ENCODE assay signal across 19 cellular contexts in the genomic region with DNA sequence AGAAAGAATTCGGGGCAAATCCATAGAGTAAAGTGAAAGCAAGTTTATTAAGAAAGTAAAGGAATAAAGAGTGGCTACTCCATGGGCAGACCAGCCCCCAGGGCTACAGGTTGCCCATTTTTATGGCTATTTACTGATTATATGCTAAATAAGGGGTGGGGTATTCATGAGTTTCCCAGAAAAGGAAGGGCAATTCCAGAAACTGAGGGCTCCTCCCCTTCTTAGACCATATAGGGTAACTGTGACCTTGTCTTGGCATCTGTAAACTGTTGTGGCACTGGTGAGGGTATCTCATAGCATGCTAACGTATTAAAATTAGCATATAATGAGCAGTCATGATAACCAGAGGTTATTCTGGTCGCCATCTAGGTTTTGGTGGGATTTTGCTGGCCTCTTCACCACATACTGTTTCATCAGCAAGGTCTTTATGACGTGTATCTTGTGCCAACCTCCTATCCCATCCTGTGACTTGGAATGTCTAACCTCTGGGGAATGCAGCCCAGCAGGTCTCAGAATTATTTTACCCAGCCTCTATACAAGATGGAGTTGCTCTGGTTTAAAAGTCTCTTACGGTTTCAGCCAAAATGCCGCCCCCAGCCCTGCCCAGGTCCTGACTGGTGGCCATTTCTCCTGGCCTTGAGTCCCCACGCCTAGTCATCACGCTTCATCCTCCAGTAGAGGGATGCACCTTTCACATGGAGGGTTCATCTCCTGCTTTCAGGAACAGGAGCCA. TPM values are rescaled to one million over a fixed set of nuclear protein-coding genes. Genes with fewer than 3 reads are reported as not detected.
DNase-seq lines count a peak whose midpoint lies in the region; ATAC-seq, FAIRE-seq and TF ChIP-seq lines count a peak whose summit lies in the region.
"Had no signal": no experiment of that assay in that cellular context is flagged by ENCODE, and none has a peak within 500 bp of the region (broad histone marks: within the 10 kb centered on the region; RNA-seq: fewer than 3 reads in every experiment).

No MANE protein-coding gene starts in this region.

- no peak overlapping the region for H3K9ac ChIP-seq in HUES48 (ENCODE audit: low read depth, low read length)
- H3K9ac ChIP-seq: KMS-11 had no signal

- peaks cover 13% of the 10 kb centered on the region for H3K27me3 ChIP-seq in CD4-positive, CD25-positive, alpha-beta regulatory T cell (ENCODE audit: control insufficient read depth, insufficient read depth, low read length)
- H3K27me3 ChIP-seq in HUES48 (ENCODE audit: control insufficient read depth, insufficient read depth, low read length) (peaks cover 84% of the 10 kb centered on the region), bronchial epithelial cell (ENCODE audit: control insufficient read depth, insufficient read depth, low read length) (no peaks in the 10 kb centered on the region), stomach (peaks cover 0 to 65% (median 38%) of the 10 kb centered on the region in 3 donors), psoas muscle (ENCODE audit: insufficient read depth in 3 of 3, low read length in 2 of 3) (peaks cover 0 to 35% (median 13%) of the 10 kb centered on the region in 3 donors)
- H3K27me3 ChIP-seq in naive thymus-derived CD4-positive, alpha-beta T cell (ENCODE audit: control insufficient read depth in 2 of 2, insufficient read depth in 2 of 2, low read length in 2 of 2): no peaks in the 10 kb centered on the region

- FAIRE-seq in bronchial epithelial cell (lab: Jason Lieb, UNC): no peak
- FAIRE-seq: islet of Langerhans had no signal

- H3K4me1 Mint-ChIP-seq in CD4-positive, CD25-positive, alpha-beta regulatory T cell: peaks cover 5 to 30% (median 17%) of the 10 kb centered on the region in 4 donors
- peaks cover 8 to 36% (median 27%) of the 10 kb centered on the region in 7 donors for H3K4me1 Mint-ChIP-seq in naive thymus-derived CD4-positive, alpha-beta T cell

- POLR2A ChIA-PET in naive thymus-derived CD4-positive, alpha-beta T cell (lab: Charles Lee): no interaction called here

- intact Hi-C loops in naive thymus-derived CD4-positive, alpha-beta T cell (cut with micrococcal nuclease): loop anchor here in 1 of 2 donors (2.0 kb wide), 2 partner anchors 39 to 69 kb away; a partner anchor contains a TSS
- intact Hi-C loops in stomach (cut with DNase I; ENCODE audit: low total_unique reads) (no loop called here), psoas muscle (cut with DNase I) (no loop called here)

- CTCF ChIA-PET in naive thymus-derived CD4-positive, alpha-beta T cell (lab: Charles Lee): no interaction called here

- TF ChIP-seq POLR2A in stomach (IDR thresholded peaks at IDR 0.05): no peak

- H3K27me3 Mint-ChIP-seq in CD4-positive, CD25-positive, alpha-beta regulatory T cell: peaks cover 47% of the 10 kb centered on the region
- peaks cover 0 to 45% (median 18%) of the 10 kb centered on the region in 5 donors for H3K27me3 Mint-ChIP-seq in naive thymus-derived CD4-positive, alpha-beta T cell

- H3K4me3 ChIP-seq in CD4-positive, CD25-positive, alpha-beta regulatory T cell (ENCODE audit: low read depth, low read length): peak overlapping the region; percentile 19
- peak overlapping the region; percentile 37; the same call in 1 of the 2 replicates for H3K4me3 ChIP-seq in HUES48 (ENCODE audit: low read depth, low read length)
- H3K4me3 ChIP-seq in bronchial epithelial cell (ENCODE audit: low read depth, low read length): no peak overlapping the region
- H3K4me3 ChIP-seq in naive thymus-derived CD4-positive, alpha-beta T cell (ENCODE audit: low read length): no peak overlapping the region
- peak overlapping the region in 1 of 4 donors; percentile 58 for H3K4me3 ChIP-seq in stomach
- no peak overlapping the region for H3K4me3 ChIP-seq in psoas muscle
- H3K4me3 ChIP-seq: gastrocnemius medialis had no signal

- WGBS in stomach, 5 donors: 79 to 89% (median 83%) methylated on average over 8 of the region's 8 CpGs
- 77 to 87% (median 82%) methylated on average over 8 of the region's 8 CpGs for WGBS in psoas muscle, 3 donors

- no peaks in the 10 kb centered on the region for H3K9me3 ChIP-seq in CD4-positive, CD25-positive, alpha-beta regulatory T cell (ENCODE audit: control insufficient read depth in 2 of 2, low read length in 2 of 2)
- H3K9me3 ChIP-seq in HUES48 (ENCODE audit: control insufficient read depth, insufficient read depth, low read length) (no peaks in the 10 kb centered on the region; the same call in 1 of the 2 replicates), stomach (no peaks in the 10 kb centered on the region), psoas muscle (no peaks in the 10 kb centered on the region)
- no peaks in the 10 kb centered on the region for H3K9me3 ChIP-seq in naive thymus-derived CD4-positive, alpha-beta T cell (ENCODE audit: control insufficient read depth in 2 of 3, low read length in 3 of 3)
- H3K9me3 ChIP-seq: gastrocnemius medialis, prostate gland, upper lobe of left lung had no signal

- H3K27ac ChIP-seq in CD4-positive, CD25-positive, alpha-beta regulatory T cell (ENCODE audit: insufficient read depth, low read length, poor library complexity, severe bottlenecking): no peak overlapping the region
- H3K27ac ChIP-seq in HUES48 (ENCODE audit: low read depth, low read length) (no peak overlapping the region), stomach (no peak overlapping the region), psoas muscle (no peak overlapping the region)
- H3K27ac ChIP-seq in naive thymus-derived CD4-positive, alpha-beta T cell (ENCODE audit: low read depth, low read length): no peak overlapping the region
- H3K27ac ChIP-seq: gastrocnemius medialis, KMS-11, prostate gland, upper lobe of left lung, WERI-Rb-1 had no signal

- peak in 1 of 3 donors; percentile 55 for DNase-seq in CD4-positive, CD25-positive, alpha-beta regulatory T cell
- DNase-seq in bronchial epithelial cell (ENCODE audit: low read depth) (peak; percentile 92), NCI-H226 (no peak), stomach (no peak), psoas muscle (no peak)
- no peak for DNase-seq in naive thymus-derived CD4-positive, alpha-beta T cell
- DNase-seq: DMS53; effector CD8-positive, alpha-beta T cell; gastrocnemius medialis; NCI-H1694 treated with DMSO at 0.1 percent for 48 hours; NCI-H82; upper lobe of left lung; WERI-Rb-1 had no signal

- H3K9me3 Mint-ChIP-seq in CD4-positive, CD25-positive, alpha-beta regulatory T cell: no peaks in the 10 kb centered on the region
- peaks cover 0 to 2% (median 0%) of the 10 kb centered on the region in 11 donors for H3K9me3 Mint-ChIP-seq in naive thymus-derived CD4-positive, alpha-beta T cell

- H3K4me3 Mint-ChIP-seq in CD4-positive, CD25-positive, alpha-beta regulatory T cell: peak overlapping the region in 2 of 4 donors; percentile 44 to 86
- H3K4me3 Mint-ChIP-seq in naive thymus-derived CD4-positive, alpha-beta T cell: peak overlapping the region in 9 of 10 donors; percentile 32 to 90 (median 81)

- H3K36me3 Mint-ChIP-seq in CD4-positive, CD25-positive, alpha-beta regulatory T cell: peaks cover 4% of the 10 kb centered on the region
- peaks cover 0 to 19% (median 0%) of the 10 kb centered on the region in 5 donors for H3K36me3 Mint-ChIP-seq in naive thymus-derived CD4-positive, alpha-beta T cell

- H3K4me1 ChIP-seq in CD4-positive, CD25-positive, alpha-beta regulatory T cell (ENCODE audit: control insufficient read depth, insufficient read depth, low read length, poor library complexity, severe bottlenecking): peaks cover 21% of the 10 kb centered on the region
- peaks cover 10% of the 10 kb centered on the region; the same call in 1 of the 2 replicates for H3K4me1 ChIP-seq in HUES48 (ENCODE audit: control insufficient read depth, insufficient read depth, low read length)
- peaks cover 5 to 15% of the 10 kb centered on the region in 2 donors for H3K4me1 ChIP-seq in naive thymus-derived CD4-positive, alpha-beta T cell (ENCODE audit: control insufficient read depth in 2 of 2, insufficient read depth in 2 of 2, low read length in 2 of 2)
- H3K4me1 ChIP-seq in stomach: peaks cover 15 to 23% (median 18%) of the 10 kb centered on the region in 4 donors
- peaks cover 5% of the 10 kb centered on the region for H3K4me1 ChIP-seq in psoas muscle

- ATAC-seq in CD4-positive, CD25-positive, alpha-beta regulatory T cell (ENCODE audit: low read depth in 2 of 2): no peak
- ATAC-seq in naive thymus-derived CD4-positive, alpha-beta T cell: no peak
- ATAC-seq in psoas muscle (no peak), HG02981 (IDR thresholded peaks at IDR 0.05; ENCODE audit: unreplicated experiment) (no peak)
- ATAC-seq: gastrocnemius medialis had no signal

- no peaks in the 10 kb centered on the region for H3K36me3 ChIP-seq in CD4-positive, CD25-positive, alpha-beta regulatory T cell (ENCODE audit: control insufficient read depth, insufficient read depth, low read length)
- H3K36me3 ChIP-seq in HUES48 (ENCODE audit: control insufficient read depth, insufficient read depth, low read length): 0 out of 2 replicates have a peak, but pooled peaks cover 4% of the 10 kb centered on the region
- H3K36me3 ChIP-seq in bronchial epithelial cell (ENCODE audit: control insufficient read depth, insufficient read depth, low read length): no peaks in the 10 kb centered on the region
- no peaks in the 10 kb centered on the region for H3K36me3 ChIP-seq in naive thymus-derived CD4-positive, alpha-beta T cell (ENCODE audit: control insufficient read depth in 2 of 3, insufficient read depth in 3 of 3, low read length in 3 of 3)
- no peaks in the 10 kb centered on the region for H3K36me3 ChIP-seq in stomach
- no peaks in the 10 kb centered on the region for H3K36me3 ChIP-seq in psoas muscle (ENCODE audit: insufficient read depth in 1 of 2, low read depth in 1 of 2)
- H3K36me3 ChIP-seq: gastrocnemius medialis, prostate gland, upper lobe of left lung, WERI-Rb-1 had no signal

- TF ChIP-seq CTCF in bronchial epithelial cell (IDR thresholded peaks at IDR 0.05; ENCODE audit: insufficient read depth, low read length, severe bottlenecking) (no peak), stomach (IDR thresholded peaks at IDR 0.05) (no peak), psoas muscle (IDR thresholded peaks at IDR 0.05) (no peak)

- H3K27ac Mint-ChIP-seq in CD4-positive, CD25-positive, alpha-beta regulatory T cell: peak overlapping the region in 1 of 3 donors; percentile 66
- H3K27ac Mint-ChIP-seq in naive thymus-derived CD4-positive, alpha-beta T cell: peak overlapping the region in 2 of 9 donors; percentile 4 to 28

- TF ChIP-seq EP300 in stomach (IDR thresholded peaks at IDR 0.05): no peak

RNA-seq across cellular contexts. Expression of a gene that starts 1.0 kb away (rescaled TPM):
- 0.30 TPM for total RNA-seq in CD4-positive, CD25-positive, alpha-beta regulatory T cell
- under 1 TPM in 3 of 4 donors, not detected in 1; 0.41 to 0.61 (median 0.41) TPM for polyA plus RNA-seq in CD4-positive, CD25-positive, alpha-beta regulatory T cell
- total RNA-seq in bronchial epithelial cell (1.6 and 2.4 TPM in 2 replicates), stomach (1 to 10 TPM in 3 of 5 donors, not detected in 2; 1.8 to 6.2 (median 5.3) TPM), psoas muscle (not detected)
- 1 to 10 TPM in 3 of 5 experiments, under 1 TPM in 2; 0.92 to 2.5 (median 1.8) TPM for total RNA-seq in naive thymus-derived CD4-positive, alpha-beta T cell
- under 1 TPM; 0.18 to 0.44 TPM for polyA plus RNA-seq in naive thymus-derived CD4-positive, alpha-beta T cell
- polyA plus RNA-seq in stomach (1 to 10 TPM in 2 of 3 donors, not detected in 1; 1.2 to 1.7 TPM), psoas muscle (under 1 TPM in 1 of 3 donors, not detected in 2; 0.03 TPM)
- total RNA-seq: gastrocnemius medialis had no signal
- polyA plus RNA-seq: aorta had no signal

RNA-seq across cellular contexts. Expression of a gene that starts 11.0 kb away (rescaled TPM):
- 63.4 TPM for total RNA-seq in CD4-positive, CD25-positive, alpha-beta regulatory T cell
- polyA plus RNA-seq in CD4-positive, CD25-positive, alpha-beta regulatory T cell: 10 to 100 TPM; 16.4 to 23.5 (median 19.5) TPM
- total RNA-seq in bronchial epithelial cell (17.9 and 20.0 TPM in 2 replicates), stomach (100 to 1,000 TPM in 1 of 5 donors, 10 to 100 TPM in 3, 1 to 10 TPM in 1; 7.1 to 163 (median 23.9) TPM), psoas muscle (1 to 10 TPM; 2.8 to 4.5 (median 4.0) TPM)
- total RNA-seq in naive thymus-derived CD4-positive, alpha-beta T cell: 10 to 100 TPM; 36.0 to 64.9 (median 48.2) TPM
- polyA plus RNA-seq in naive thymus-derived CD4-positive, alpha-beta T cell: 10 to 100 TPM; 11.8 to 22.4 TPM
- polyA plus RNA-seq in stomach (10 to 100 TPM in 2 of 3 donors, 1 to 10 TPM in 1; 9.4 to 15.7 (median 10.8) TPM), psoas muscle (1 to 10 TPM; 3.1 to 6.3 (median 3.6) TPM)

Comparison
In these comparisons a context has a peak if more than half of its experiments do, and no peak if none do; other contexts are left out.
1. H3K4me3 ChIP-seq: peak in CD4-positive, CD25-positive, alpha-beta regulatory T cell (single experiment) and HUES48 (single experiment); none in bronchial epithelial cell (single experiment), naive thymus-derived CD4-positive, alpha-beta T cell (single experiment) and psoas muscle (single experiment).